Comparison of ENCODE assay signal across 20 cellular contexts in genomic region chr14:94970937-94971730, GRCh38.
DNase-seq lines count a peak whose midpoint lies in the region; ATAC-seq and TF ChIP-seq lines count a peak whose summit lies in the region.
"Had no signal": no experiment of that assay in that cellular context is flagged by ENCODE, and none has a peak within 500 bp of the region (broad histone marks: within the 10 kb centered on the region; RNA-seq: fewer than 3 reads in every experiment).

No MANE protein-coding gene starts in this region.

- H3K27ac Mint-ChIP-seq in natural killer cell = no peak overlapping the region
- H3K27ac Mint-ChIP-seq: activated CD4-positive, alpha-beta T cell treated with anti-CD3 and anti-CD28 coated beads, Interleukin-2, amount 10 ng/mL, durations not matched to agents 7 days and 5 days; activated naive CD8-positive, alpha-beta T cell treated with anti-CD3 and anti-CD28 coated beads, Interleukin-2, amount 10 ng/mL, durations not matched to agents 7 days and 5 days; HFFc6; memory B cell had no signal

- H3K27ac ChIP-seq in caudate nucleus (ENCODE audit: low read depth, low read length) = peak overlapping the region; percentile 68
- H3K27ac ChIP-seq: SJCRH30 had no signal

- H3K9me3 Mint-ChIP-seq in natural killer cell = no peaks in the 10 kb centered on the region
- H3K9me3 Mint-ChIP-seq: activated CD4-positive, alpha-beta T cell treated with anti-CD3 and anti-CD28 coated beads, Interleukin-2, amount 10 ng/mL, durations not matched to agents 7 days and 5 days; activated naive CD8-positive, alpha-beta T cell treated with anti-CD3 and anti-CD28 coated beads, Interleukin-2, amount 10 ng/mL, durations not matched to agents 7 days and 5 days had no signal

- H3K4me3 Mint-ChIP-seq in natural killer cell = no peak overlapping the region
- H3K4me3 Mint-ChIP-seq: activated CD4-positive, alpha-beta T cell treated with anti-CD3 and anti-CD28 coated beads, Interleukin-2, amount 10 ng/mL, durations not matched to agents 7 days and 5 days; activated naive CD8-positive, alpha-beta T cell treated with anti-CD3 and anti-CD28 coated beads, Interleukin-2, amount 10 ng/mL, durations not matched to agents 7 days and 5 days; HFFc6; memory B cell had no signal

- DNase-seq in AG08395 (ENCODE audit: low spot score) (peak; percentile 39), caudate nucleus (lab: John Stamatoyannopoulos, UW) (peak in 1 of 61 donors; percentile 6), left cardiac atrium (no peak), sciatic nerve (ENCODE audit: low spot score) (no peak), NOMO-1 treated with DMSO at 0.1 percent for 48 hours (lab: John Stamatoyannopoulos, UW; ENCODE audit: unreplicated experiment) (no peak), cerebellum (ENCODE audit: low spot score) (no peak), natural killer cell (no peak)
- DNase-seq: ACHN; activated CD4-positive, alpha-beta T cell treated with anti-CD3 and anti-CD28 coated beads, Interleukin-2, amount 10 ng/mL, durations not matched to agents 7 days and 5 days; activated naive CD8-positive, alpha-beta T cell treated with anti-CD3 and anti-CD28 coated beads, Interleukin-2, amount 10 ng/mL, durations not matched to agents 7 days and 5 days; activated T-cell treated with anti-CD3 and anti-CD28 coated beads, Interleukin-2, amount 50 U/mL, for 1 hour; cortex of kidney; erythroblast; HFFc6; NCI-H1048; NCI-H226; occipital lobe; SJCRH30 had no signal

- H3K36me3 Mint-ChIP-seq in natural killer cell = no peaks in the 10 kb centered on the region
- H3K36me3 Mint-ChIP-seq: activated naive CD8-positive, alpha-beta T cell treated with anti-CD3 and anti-CD28 coated beads, Interleukin-2, amount 10 ng/mL, durations not matched to agents 7 days and 5 days; memory B cell had no signal

- peaks cover 8 to 15% of the 10 kb centered on the region in 2 donors for H3K27me3 Mint-ChIP-seq in natural killer cell (ENCODE audit: low read depth in 2 of 2)

- H3K4me1 Mint-ChIP-seq in natural killer cell = no peaks in the 10 kb centered on the region
- H3K4me1 Mint-ChIP-seq: activated CD4-positive, alpha-beta T cell treated with anti-CD3 and anti-CD28 coated beads, Interleukin-2, amount 10 ng/mL, durations not matched to agents 7 days and 5 days; activated naive CD8-positive, alpha-beta T cell treated with anti-CD3 and anti-CD28 coated beads, Interleukin-2, amount 10 ng/mL, durations not matched to agents 7 days and 5 days; memory B cell had no signal

- intact Hi-C loops in left cardiac atrium (cut with DNase I) = no loop called here
- intact Hi-C loops in sciatic nerve (cut with DNase I) = no loop called here
- intact Hi-C loops in natural killer cell (cut with micrococcal nuclease) = no loop called here

- ATAC-seq in left cardiac atrium (peak; percentile 34 to 54), sciatic nerve (peak; percentile 77), HG02678 (IDR thresholded peaks at IDR 0.05; ENCODE audit: unreplicated experiment) (no peak), natural killer cell (no peak)

- no peak for TF ChIP-seq CTCF in natural killer cell (IDR thresholded peaks at IDR 0.05)

Comparison
In these comparisons a context has a peak if more than half of its experiments do, and no peak if none do; other contexts are left out.
1. ATAC-seq: peak in left cardiac atrium (2 of 2) and sciatic nerve (single experiment); none in HG02678 (single experiment) and natural killer cell (0 of 3).